Comparison of ENCODE assay signal across 26 cellular contexts in genomic region chrX:120727503-120727902, GRCh38.
"Had no signal": no experiment of that assay in that cellular context is flagged by ENCODE, and none has a peak within 500 bp of the region (broad histone marks: within the 10 kb centered on the region; RNA-seq: fewer than 3 reads in every experiment).

No MANE protein-coding gene starts in this region.

- H3K9ac ChIP-seq: KMS-11 had no signal

- ATAC-seq: activated T-cell treated with anti-CD3 and anti-CD28 coated beads, Interleukin-2, amount 50 U/mL, for 4 hours; PC-3; T-cell had no signal

- H3K27me3 ChIP-seq: adrenal gland, MG63, SJSA1 had no signal

- H3K4me1 ChIP-seq: adrenal gland, SJSA1 had no signal

- H3K36me3 ChIP-seq: adrenal gland, MG63, SJSA1 had no signal

- H3K9me3 ChIP-seq: adrenal gland, MG63, SJSA1 had no signal

- DNase-seq: activated B cell treated with CpG ODN at 0.5 μM for 24 hours; activated CD4-positive, alpha-beta T cell treated with anti-CD3 and anti-CD28 coated beads for 1 hour; activated CD4-positive, alpha-beta T cell treated with anti-CD3 and anti-CD28 coated beads, Interleukin-2, amount 10 ng/mL, durations not matched to agents 24 days and 14 days; activated CD4-positive, alpha-beta T cell treated with anti-CD3 and anti-CD28 coated beads, Interleukin-2, amount 50 U/mL, for 48 hours; activated effector memory CD4-positive, alpha-beta T cell treated with anti-CD3 and anti-CD28 coated beads, Interleukin-2, amount 50 U/mL, for 16 hours; activated naive CD4-positive, alpha-beta T cell treated with anti-CD3 and anti-CD28 coated beads, Interleukin-2, amount 50 U/mL, for 16 hours; activated naive CD8-positive, alpha-beta T cell treated with anti-CD3 and anti-CD28 coated beads, Interleukin-2, amount 10 ng/mL, durations not matched to agents 7 days and 5 days; activated T-cell treated with anti-CD3 and anti-CD28 coated beads, Interleukin-2, amount 50 U/mL, for 4 hours; adrenal gland; anterior cingulate cortex; cerebellar nuclear complex; MG63; MV-4-11; NCI-H1105; NCI-H1930; NCI-H345; NCI-H510A; NCI-H69; NK-92 treated with Interleukin-12 subunit alpha and Interleukin-12 subunit beta, amount 100 ng/mL, for 24 hours; PC-3; SHP77; T-cell; T-helper 2 cell; T1000 had no signal

- H3K4me2 ChIP-seq: KMS-11 had no signal

- H3K27ac ChIP-seq: adrenal gland, KMS-11, SJSA1 had no signal

- H3K4me3 ChIP-seq: adrenal gland, MG63, SJSA1 had no signal
